32 cellular contexts compared by ENCODE assay signal in the genomic region with DNA sequence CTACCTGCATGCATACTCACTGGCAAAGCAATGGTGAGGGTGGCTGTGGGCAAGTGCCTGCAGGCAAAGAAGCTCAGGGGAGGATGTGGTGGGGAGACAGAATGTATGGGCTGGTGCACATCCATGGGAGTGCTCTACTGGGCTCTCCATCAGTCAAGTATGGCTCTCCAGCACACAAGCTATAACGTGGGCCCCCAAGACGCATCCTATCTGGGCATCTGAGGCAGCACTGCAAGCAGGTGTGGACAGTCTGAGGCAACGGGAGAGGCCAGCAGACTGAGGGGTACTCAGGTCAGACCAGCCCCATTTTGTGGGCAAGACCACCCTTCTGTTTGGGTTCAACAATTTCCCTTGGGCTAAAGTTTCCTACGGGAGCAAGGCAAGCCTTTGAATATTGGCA.
DNase-seq lines count a peak whose midpoint lies in the region; ATAC-seq and TF ChIP-seq lines count a peak whose summit lies in the region.
"Had no signal": no experiment of that assay in that cellular context is flagged by ENCODE, and none has a peak within 500 bp of the region (broad histone marks: within the 10 kb centered on the region; RNA-seq: fewer than 3 reads in every experiment).

No MANE protein-coding gene starts in this region.

- no peaks in the 10 kb centered on the region for H3K9me3 ChIP-seq in CD4-positive, alpha-beta T cell (ENCODE audit: control insufficient read depth, low read length)
- H3K9me3 ChIP-seq: A549, BE2C, BLaER1, Caco-2 had no signal

- no peak for TF ChIP-seq CTCF in chondrocyte (IDR thresholded peaks at IDR 0.05)
- no peak for TF ChIP-seq CTCF in CD4-positive, alpha-beta T cell (IDR thresholded peaks at IDR 0.05)

- intact Hi-C loops in posterior vena cava (cut with DNase I) = no loop called here
- intact Hi-C loops in CD4-positive, alpha-beta T cell (cut with DNase I, micrococcal nuclease) = no loop called here

- H3K36me3 Mint-ChIP-seq in chondrocyte (ENCODE audit: low read depth) = no peaks in the 10 kb centered on the region
- no peaks in the 10 kb centered on the region for H3K36me3 Mint-ChIP-seq in CD4-positive, alpha-beta T cell (ENCODE audit: low read depth)
- H3K36me3 Mint-ChIP-seq in activated T-cell treated with anti-CD3 and anti-CD28 coated beads, Interleukin-2, amount 50 U/mL, for 72 hours (ENCODE audit: insufficient read depth in 2 of 2) = peaks cover 0 to 1% of the 10 kb centered on the region in 2 donors
- H3K36me3 Mint-ChIP-seq: CD14-positive monocyte; CD4-positive, alpha-beta memory T cell; CD4-positive, CD25-positive, alpha-beta regulatory T cell; CD8-positive, alpha-beta memory T cell; CD8-positive, alpha-beta T cell had no signal

- H3K9me3 Mint-ChIP-seq in chondrocyte (ENCODE audit: low read depth) = peaks cover 21% of the 10 kb centered on the region
- peaks cover 3% of the 10 kb centered on the region for H3K9me3 Mint-ChIP-seq in CD4-positive, alpha-beta T cell
- H3K9me3 Mint-ChIP-seq in activated T-cell treated with anti-CD3 and anti-CD28 coated beads, Interleukin-2, amount 50 U/mL, for 72 hours = peaks cover 4 to 6% of the 10 kb centered on the region in 2 donors
- H3K9me3 Mint-ChIP-seq: CD8-positive, alpha-beta T cell had no signal

- no peaks in the 10 kb centered on the region for H3K4me1 Mint-ChIP-seq in chondrocyte (ENCODE audit: low read depth)
- no peaks in the 10 kb centered on the region for H3K4me1 Mint-ChIP-seq in CD4-positive, alpha-beta T cell (ENCODE audit: low read depth)
- no peaks in the 10 kb centered on the region for H3K4me1 Mint-ChIP-seq in activated T-cell treated with anti-CD3 and anti-CD28 coated beads, Interleukin-2, amount 50 U/mL, for 72 hours (ENCODE audit: low read depth)
- H3K4me1 Mint-ChIP-seq: B cell; CD14-positive monocyte; CD4-positive, alpha-beta memory T cell; CD4-positive, CD25-positive, alpha-beta regulatory T cell; CD8-positive, alpha-beta memory T cell had no signal

- ATAC-seq in CD4-positive, alpha-beta T cell (ENCODE audit: poor library complexity) = no peak
- no peak for ATAC-seq in activated T-cell treated with anti-CD3 and anti-CD28 coated beads, Interleukin-2, amount 50 U/mL, for 72 hours (replicated peaks in 1 of 2)
- ATAC-seq: A549; CD8-positive, alpha-beta T cell had no signal

- no peaks in the 10 kb centered on the region for H3K27me3 ChIP-seq in CD4-positive, alpha-beta T cell (ENCODE audit: control insufficient read depth, insufficient read depth, low read length)
- H3K27me3 ChIP-seq: BE2C had no signal

- CTCF ChIA-PET in CD4-positive, alpha-beta T cell (lab: Charles Lee) = no interaction called here

- no peaks in the 10 kb centered on the region for H3K27me3 Mint-ChIP-seq in chondrocyte (ENCODE audit: low read depth)
- no peaks in the 10 kb centered on the region for H3K27me3 Mint-ChIP-seq in CD4-positive, alpha-beta T cell
- peaks cover 5% of the 10 kb centered on the region for H3K27me3 Mint-ChIP-seq in activated T-cell treated with anti-CD3 and anti-CD28 coated beads, Interleukin-2, amount 50 U/mL, for 72 hours (ENCODE audit: low read depth)
- H3K27me3 Mint-ChIP-seq: B cell; CD4-positive, alpha-beta memory T cell; CD4-positive, CD25-positive, alpha-beta regulatory T cell; CD8-positive, alpha-beta memory T cell had no signal

- POLR2A ChIA-PET in CD4-positive, alpha-beta T cell (lab: Charles Lee) = no interaction called here

- H3K27ac Mint-ChIP-seq in chondrocyte (ENCODE audit: unreplicated experiment) = no peak overlapping the region
- H3K27ac Mint-ChIP-seq in CD4-positive, alpha-beta T cell = no peak overlapping the region
- no peak overlapping the region for H3K27ac Mint-ChIP-seq in activated T-cell treated with anti-CD3 and anti-CD28 coated beads, Interleukin-2, amount 50 U/mL, for 72 hours
- H3K27ac Mint-ChIP-seq: B cell; CD14-positive monocyte; CD4-positive, alpha-beta memory T cell; CD4-positive, CD25-positive, alpha-beta regulatory T cell; CD8-positive, alpha-beta T cell had no signal

- H3K27ac ChIP-seq in CD4-positive, alpha-beta T cell (ENCODE audit: low read depth, low read length) = no peak overlapping the region
- H3K27ac ChIP-seq: 22Rv1; A549; BLaER1; BLaER1 treated with 17β-estradiol and CSF1 and Interleukin-3, amounts not matched to agents 10 nM and 100 nM; C4-2B had no signal

- DNase-seq in brain pericyte (ENCODE audit: low read depth, low spot score) (peak; percentile 2), chondrocyte (ENCODE audit: low spot score) (peak; percentile 60), posterior vena cava (ENCODE audit: low spot score) (peak; percentile 41), NCI-H2081 (lab: John Stamatoyannopoulos, UW) (no peak)
- no peak for DNase-seq in CD4-positive, alpha-beta T cell
- DNase-seq in activated T-cell treated with anti-CD3 and anti-CD28 coated beads, Interleukin-2, amount 50 U/mL, for 72 hours = no peak
- DNase-seq: 8988T; ACHN; AML-193; BE2C; C1 segment of cervical spinal cord; Caco-2; Calu3; CD4-positive, alpha-beta memory T cell; CD4-positive, CD25-positive, alpha-beta regulatory T cell; CD8-positive, alpha-beta memory T cell; CD8-positive, alpha-beta T cell; COR-L47; DMS 273 treated with DMSO at 0.1 percent for 48 hours; DMS153; DMS53; DMS79; DMS79 treated with DMSO at 0.1 percent for 48 hours; DND-41; EL had no signal

- no peak overlapping the region for H3K4me3 Mint-ChIP-seq in chondrocyte (ENCODE audit: unreplicated experiment)
- H3K4me3 Mint-ChIP-seq in CD4-positive, alpha-beta T cell = no peak overlapping the region
- no peak overlapping the region for H3K4me3 Mint-ChIP-seq in activated T-cell treated with anti-CD3 and anti-CD28 coated beads, Interleukin-2, amount 50 U/mL, for 72 hours
- H3K4me3 Mint-ChIP-seq: B cell; CD14-positive monocyte; CD4-positive, alpha-beta memory T cell; CD4-positive, CD25-positive, alpha-beta regulatory T cell; CD8-positive, alpha-beta memory T cell; CD8-positive, alpha-beta T cell had no signal

Comparison
In these comparisons a context has a peak if more than half of its experiments do, and no peak if none do; other contexts are left out.
1. DNase-seq: peak in brain pericyte (single experiment), chondrocyte (single experiment) and posterior vena cava (single experiment); none in NCI-H2081 (0 of 2), CD4-positive, alpha-beta T cell (0 of 10) and activated T-cell treated with anti-CD3 and anti-CD28 coated beads, Interleukin-2, amount 50 U/mL, for 72 hours (0 of 2).